ENCODE assay signal across 13 cellular contexts in genomic region chr17:68733241-68734176, GRCh38.
DNase-seq lines count a peak whose midpoint lies in the region; ATAC-seq and TF ChIP-seq lines count a peak whose summit lies in the region.
"Had no signal": no experiment of that assay in that cellular context is flagged by ENCODE, and none has a peak within 500 bp of the region (broad histone marks: within the 10 kb centered on the region; RNA-seq: fewer than 3 reads in every experiment).

No MANE protein-coding gene starts in this region.

- H3K79me2 ChIP-seq in parathyroid adenoma = no peaks in the 10 kb centered on the region

- DNase-seq in Calu3 (peak; percentile 6), adipocyte (ENCODE audit: low read depth) (peak; percentile 37), left ventricle myocardium superior (no peak), G401 (ENCODE audit: low spot score) (no peak)
- no peak for DNase-seq in activated naive CD4-positive, alpha-beta T cell treated with anti-CD3 and anti-CD28 coated beads, Interleukin-2, amount 50 U/mL, for 72 hours (ENCODE audit: low spot score in 2 of 2)
- DNase-seq: activated CD4-positive, alpha-beta T cell treated with anti-CD3 and anti-CD28 coated beads for 48 hours; CD4-positive, CD25-positive, alpha-beta regulatory T cell; NCI-H1436 treated with DMSO at 0.1 percent for 48 hours; Peyer's patch; stimulated activated CD4-positive, alpha-beta T cell treated with anti-CD3 and anti-CD28 coated beads, Interleukin-15, amount 100 ng/mL, for 24 hours had no signal

- H3K4me1 ChIP-seq in adipocyte (ENCODE audit: control insufficient read depth, insufficient read depth, low read length) = peaks cover 20% of the 10 kb centered on the region
- peaks cover 29% of the 10 kb centered on the region for H3K4me1 ChIP-seq in parathyroid adenoma

- no peaks in the 10 kb centered on the region for H3K36me3 Mint-ChIP-seq in Calu3 (ENCODE audit: insufficient read depth, unreplicated experiment)
- no peaks in the 10 kb centered on the region for H3K36me3 Mint-ChIP-seq in activated naive CD4-positive, alpha-beta T cell treated with anti-CD3 and anti-CD28 coated beads, Interleukin-2, amount 50 U/mL, for 72 hours
- H3K36me3 Mint-ChIP-seq: CD4-positive, CD25-positive, alpha-beta regulatory T cell had no signal

- H3K27me3 Mint-ChIP-seq in Calu3 (ENCODE audit: unreplicated experiment) = no peaks in the 10 kb centered on the region

- no peak overlapping the region for H3K27ac Mint-ChIP-seq in Calu3 (ENCODE audit: unreplicated experiment)
- no peak overlapping the region for H3K27ac Mint-ChIP-seq in activated naive CD4-positive, alpha-beta T cell treated with anti-CD3 and anti-CD28 coated beads, Interleukin-2, amount 50 U/mL, for 72 hours
- H3K27ac Mint-ChIP-seq: CD4-positive, CD25-positive, alpha-beta regulatory T cell had no signal

- peak overlapping the region; percentile 74 for H3K27ac ChIP-seq in parathyroid adenoma
- H3K27ac ChIP-seq: Peyer's patch had no signal

- H3K36me3 ChIP-seq in adipocyte (ENCODE audit: control insufficient read depth, insufficient read depth, low read length, severe bottlenecking) = no peaks in the 10 kb centered on the region
- no peaks in the 10 kb centered on the region for H3K36me3 ChIP-seq in parathyroid adenoma (ENCODE audit: control insufficient read depth, insufficient read depth, low read length)
- H3K36me3 ChIP-seq: Peyer's patch had no signal

- H3K9me3 Mint-ChIP-seq in Calu3 (ENCODE audit: low read depth, unreplicated experiment) = no peaks in the 10 kb centered on the region
- no peaks in the 10 kb centered on the region for H3K9me3 Mint-ChIP-seq in activated naive CD4-positive, alpha-beta T cell treated with anti-CD3 and anti-CD28 coated beads, Interleukin-2, amount 50 U/mL, for 72 hours

- TF ChIP-seq CTCF in Calu3 (IDR thresholded peaks at IDR 0.05; ENCODE audit: unreplicated experiment) (no peak), parathyroid adenoma (IDR thresholded peaks at IDR 0.05) (no peak)

- H3K27me3 ChIP-seq in adipocyte (replicated peaks; ENCODE audit: control insufficient read depth, insufficient read depth, low read length) (no peaks in the 10 kb centered on the region), parathyroid adenoma (ENCODE audit: control insufficient read depth, insufficient read depth, low read length) (no peaks in the 10 kb centered on the region)
- H3K27me3 ChIP-seq: Peyer's patch had no signal

- CTCF ChIA-PET in Calu3 (lab: Charles Lee) = no interaction called here

- BruUV-seq in Calu3 (replicated peaks; lab: Mats Ljungman, UMichigan) = no TSS peak

- no peak overlapping the region for H3K4me3 Mint-ChIP-seq in Calu3 (ENCODE audit: low read depth, unreplicated experiment)
- H3K4me3 Mint-ChIP-seq: CD4-positive, CD25-positive, alpha-beta regulatory T cell had no signal

- H3K9me3 ChIP-seq in adipocyte (ENCODE audit: control insufficient read depth, low read length) (no peaks in the 10 kb centered on the region), parathyroid adenoma (ENCODE audit: control insufficient read depth, low read length) (no peaks in the 10 kb centered on the region)

- intact Hi-C loops in Calu3 (cut with micrococcal nuclease; ENCODE audit: unreplicated experiment) (no loop called here), left ventricle myocardium superior (cut with micrococcal nuclease) (no loop called here)

- no peaks in the 10 kb centered on the region for H3K4me1 Mint-ChIP-seq in Calu3 (ENCODE audit: low read depth, unreplicated experiment)
- H3K4me1 Mint-ChIP-seq: CD4-positive, CD25-positive, alpha-beta regulatory T cell had no signal

- peak overlapping the region; percentile 55 for H2AFZ ChIP-seq in parathyroid adenoma

- in situ Hi-C loops in G401 (cut with HindIII; ENCODE audit: low sequenced_read_pairs) = no loop called here

- H3K4me3 ChIP-seq in adipocyte (ENCODE audit: low read length) = peak overlapping the region; percentile 38
- H3K4me3 ChIP-seq in parathyroid adenoma (ENCODE audit: low read depth, low read length) = no peak overlapping the region
- H3K4me3 ChIP-seq: Peyer's patch had no signal

- ATAC-seq in left ventricle myocardium superior (peak; percentile 83), HG02571 (IDR thresholded peaks at IDR 0.05; ENCODE audit: unreplicated experiment) (no peak), GM18868 (IDR thresholded peaks at IDR 0.05; ENCODE audit: unreplicated experiment) (no peak)
- no peak for ATAC-seq in activated naive CD4-positive, alpha-beta T cell treated with anti-CD3 and anti-CD28 coated beads, Interleukin-2, amount 50 U/mL, for 72 hours

- H3K9ac ChIP-seq in adipocyte (ENCODE audit: low read length) = peak overlapping the region; percentile 57
- H3K9ac ChIP-seq in parathyroid adenoma = no peak overlapping the region

- H3K4me2 ChIP-seq in parathyroid adenoma (ENCODE audit: low read length) = peak overlapping the region; percentile 48

Comparison
In these comparisons a context has a peak if more than half of its experiments do, and no peak if none do; other contexts are left out.
1. DNase-seq: peak in Calu3 (single experiment) and adipocyte (single experiment); none in left ventricle myocardium superior (single experiment), activated naive CD4-positive, alpha-beta T cell treated with anti-CD3 and anti-CD28 coated beads, Interleukin-2, amount 50 U/mL, for 72 hours (0 of 2) and G401 (single experiment).